ENCODE assay signal across 8 cellular contexts in genomic region chr1:89524369-89525168, GRCh38. TPM values are rescaled to one million over a fixed set of nuclear protein-coding genes. Genes with fewer than 3 reads are reported as not detected.
DNase-seq lines count a peak whose midpoint lies in the region; ATAC-seq and TF ChIP-seq lines count a peak whose summit lies in the region.

TSS of gene LRRC8B (plus strand) at chr1:89524829. CDS start at chr1:89582651, 57,822 bp downstream.

- 3% methylated on average over 27 of the region's 85 CpGs; no CpG with 5 or more reads in 1 of the 2 experiments for WGBS in IMR-90 (ENCODE audit: extremely low coverage in 2 of 2, insufficient read length in 1 of 2), 2 experiments

- H3K27ac Mint-ChIP-seq in activated T-helper 17 cell treated with anti-CD3 and anti-CD28 coated beads, Interleukin-2, amount 50 U/mL, for 72 hours = no peak within 1 kb of the TSS
- peak within 1 kb of the TSS; percentile 88 to 96 (median 94) for H3K27ac Mint-ChIP-seq in naive thymus-derived CD8-positive, alpha-beta T cell
- H3K27ac Mint-ChIP-seq in stimulated activated naive B cell treated with anti-CD40 and anti-IgM and Interleukin-4, amounts not matched to agents 10 μg/mL and 1 μg/mL and 100 μg/mL, for 72 hours = peak within 1 kb of the TSS; percentile 90

- no peaks in the 10 kb centered on the region for H4K20me1 ChIP-seq in IMR-90 (ENCODE audit: insufficient read depth, low read length)

- peak within 1 kb of the TSS; percentile 23 for H2AK9ac ChIP-seq in IMR-90 (replicated peaks; ENCODE audit: low read depth, low read length, poor library complexity)

- H3K9me3 Mint-ChIP-seq in activated T-helper 17 cell treated with anti-CD3 and anti-CD28 coated beads, Interleukin-2, amount 50 U/mL, for 72 hours = peaks cover 6% of the 10 kb centered on the region
- H3K9me3 Mint-ChIP-seq in naive thymus-derived CD8-positive, alpha-beta T cell = peaks cover 0 to 1% (median 0%) of the 10 kb centered on the region in 9 donors
- H3K9me3 Mint-ChIP-seq in stimulated activated naive B cell treated with anti-CD40 and anti-IgM and Interleukin-4, amounts not matched to agents 10 μg/mL and 1 μg/mL and 100 μg/mL, for 72 hours = peaks cover 0 to 7% of the 10 kb centered on the region in 2 donors

- no peak within 1 kb of the TSS; the same call in 1 of the 2 replicates for H3K27ac ChIP-seq in IMR-90 (ENCODE audit: insufficient read depth, low read length)

- intact Hi-C loops in IMR-90 (cut with micrococcal nuclease) = loop anchor here (2.0 kb wide), 2 partner anchors 74 to 238 kb away; no protein-coding TSS in a partner anchor

- H3K9me3 ChIP-seq in IMR-90 (ENCODE audit: control insufficient read depth, insufficient read depth, low read length) = no peaks in the 10 kb centered on the region

- H3K4me1 Mint-ChIP-seq in activated T-helper 17 cell treated with anti-CD3 and anti-CD28 coated beads, Interleukin-2, amount 50 U/mL, for 72 hours = peaks cover 8% of the 10 kb centered on the region
- H3K4me1 Mint-ChIP-seq in naive thymus-derived CD8-positive, alpha-beta T cell = peaks cover 7 to 19% (median 14%) of the 10 kb centered on the region in 4 donors
- peaks cover 17 to 20% of the 10 kb centered on the region in 2 donors for H3K4me1 Mint-ChIP-seq in stimulated activated naive B cell treated with anti-CD40 and anti-IgM and Interleukin-4, amounts not matched to agents 10 μg/mL and 1 μg/mL and 100 μg/mL, for 72 hours

- H2BK15ac ChIP-seq in IMR-90 (ENCODE audit: low read depth, low read length) = no peak within 1 kb of the TSS

- no peak within 1 kb of the TSS for H3K18ac ChIP-seq in IMR-90 (ENCODE audit: low read depth, low read length)

- no peaks in the 10 kb centered on the region for H3K79me1 ChIP-seq in IMR-90 (ENCODE audit: low read depth in 1 of 2, low read length in 2 of 2)

- BruUV-seq in IMR-90 (replicated peaks; lab: Mats Ljungman, UMichigan) = no TSS peak

- peak within 1 kb of the TSS; percentile 15; the same call in 1 of the 2 replicates for H4K91ac ChIP-seq in IMR-90 (ENCODE audit: insufficient read depth, low read depth, low read length)

- no peaks in the 10 kb centered on the region for H3K27me3 Mint-ChIP-seq in activated T-helper 17 cell treated with anti-CD3 and anti-CD28 coated beads, Interleukin-2, amount 50 U/mL, for 72 hours
- H3K27me3 Mint-ChIP-seq in naive thymus-derived CD8-positive, alpha-beta T cell = no peaks in the 10 kb centered on the region
- no peaks in the 10 kb centered on the region for H3K27me3 Mint-ChIP-seq in stimulated activated naive B cell treated with anti-CD40 and anti-IgM and Interleukin-4, amounts not matched to agents 10 μg/mL and 1 μg/mL and 100 μg/mL, for 72 hours

- ATAC-seq in GM21528 (IDR thresholded peaks at IDR 0.05; ENCODE audit: low FRiP score, unreplicated experiment) (peak; percentile 94), IMR-90 (ENCODE audit: low read depth) (peak; percentile 99)
- peak; percentile 78 for ATAC-seq in activated T-helper 17 cell treated with anti-CD3 and anti-CD28 coated beads, Interleukin-2, amount 50 U/mL, for 72 hours (replicated peaks)
- ATAC-seq in naive thymus-derived CD8-positive, alpha-beta T cell = peak; percentile 85 to 86
- ATAC-seq in stimulated activated naive B cell treated with anti-CD40 and anti-IgM and Interleukin-4, amounts not matched to agents 10 μg/mL and 1 μg/mL and 100 μg/mL, for 72 hours (replicated peaks) = peak; percentile 80 to 84

- H3K9ac ChIP-seq in IMR-90 (ENCODE audit: low read depth, low read length) = peak within 1 kb of the TSS; percentile 21; the same call in 1 of the 2 replicates

- no peak within 1 kb of the TSS for H3K4me3 Mint-ChIP-seq in activated T-helper 17 cell treated with anti-CD3 and anti-CD28 coated beads, Interleukin-2, amount 50 U/mL, for 72 hours
- H3K4me3 Mint-ChIP-seq in naive thymus-derived CD8-positive, alpha-beta T cell = peak within 1 kb of the TSS in 5 of 10 donors; percentile 81 to 99 (median 92)
- peak within 1 kb of the TSS; percentile 88 to 90 for H3K4me3 Mint-ChIP-seq in stimulated activated naive B cell treated with anti-CD40 and anti-IgM and Interleukin-4, amounts not matched to agents 10 μg/mL and 1 μg/mL and 100 μg/mL, for 72 hours

- H2BK20ac ChIP-seq in IMR-90 (ENCODE audit: low read depth, low read length) = no peak within 1 kb of the TSS

- H3K4me3 ChIP-seq in IMR-90 (ENCODE audit: insufficient read depth, low read depth, low read length) (peak within 1 kb of the TSS; percentile 62), fibroblast of mammary gland (ENCODE audit: control insufficient read depth, low read depth, low read length) (peak within 1 kb of the TSS; percentile 94)

- H3K4me1 ChIP-seq in IMR-90 (ENCODE audit: control insufficient read depth, insufficient read depth, low read length) = peaks cover 2% of the 10 kb centered on the region; the same call in 1 of the 2 replicates

- H3K14ac ChIP-seq in IMR-90 (replicated peaks; ENCODE audit: low read depth, low read length) = peak within 1 kb of the TSS; percentile 33; the same call in 1 of the 2 replicates

- dilution Hi-C loops in IMR-90 (cut with HindIII; ENCODE audit: low sequenced_read_pairs, unreplicated experiment) = no loop called here

- no peak for TF ChIP-seq POLR2A in IMR-90 (IDR thresholded peaks at IDR 0.05; ENCODE audit: low read depth, low read length)

- H3K56ac ChIP-seq in IMR-90 (ENCODE audit: extremely low read depth, insufficient read depth, low read length) = no peak within 1 kb of the TSS

- no peak within 1 kb of the TSS for H3K23ac ChIP-seq in IMR-90 (ENCODE audit: low read depth, low read length)

- H3K36me3 Mint-ChIP-seq in activated T-helper 17 cell treated with anti-CD3 and anti-CD28 coated beads, Interleukin-2, amount 50 U/mL, for 72 hours (ENCODE audit: low read depth) = peaks cover 8% of the 10 kb centered on the region
- H3K36me3 Mint-ChIP-seq in naive thymus-derived CD8-positive, alpha-beta T cell = peaks cover 0 to 3% (median 0%) of the 10 kb centered on the region in 3 donors
- peaks cover 4 to 5% of the 10 kb centered on the region in 2 donors for H3K36me3 Mint-ChIP-seq in stimulated activated naive B cell treated with anti-CD40 and anti-IgM and Interleukin-4, amounts not matched to agents 10 μg/mL and 1 μg/mL and 100 μg/mL, for 72 hours

- CTCF ChIA-PET in IMR-90 (lab: Yijun Ruan, JAX) = no interaction called here

- H3K36me3 ChIP-seq in IMR-90 (ENCODE audit: control insufficient read depth, insufficient read depth, low read length) = no peaks in the 10 kb centered on the region

- peak within 1 kb of the TSS; percentile 10 to 45; a peak in 3 of 4 replicates for H4K8ac ChIP-seq in IMR-90 (ENCODE audit: low read depth in 2 of 2, low read length in 2 of 2)

- TF ChIP-seq RAD21 in IMR-90 (IDR thresholded peaks at IDR 0.05; ENCODE audit: low read length) = no peak

- no peak within 1 kb of the TSS for H2BK5ac ChIP-seq in IMR-90 (ENCODE audit: low read depth, low read length, poor library complexity, severe bottlenecking)

- POLR2A ChIA-PET in IMR-90 (lab: Charles Lee; ENCODE audit: unreplicated experiment) = no interaction called here
- POLR2A ChIA-PET in naive thymus-derived CD8-positive, alpha-beta T cell (lab: Charles Lee) = interaction anchor here (0.6 to 2.5 kb wide), 16 partner anchors 11 to 470 kb away, joined by 3 to 62 read pairs (median 4); partner anchors contain the start of genes LRRC8C and ZNF326

- H4K5ac ChIP-seq in IMR-90 (ENCODE audit: low read depth, low read length) = peak within 1 kb of the TSS; percentile 53; the same call in 1 of the 2 replicates

- no peak within 1 kb of the TSS for H2BK120ac ChIP-seq in IMR-90 (ENCODE audit: low read depth, low read length)

- DNase-seq in DMS153 treated with DMSO at 0.1 percent for 48 hours (lab: John Stamatoyannopoulos, UW; ENCODE audit: unreplicated experiment) (peak; percentile 81), IMR-90 (peak; percentile 71), RPMI7951 (ENCODE audit: low read depth) (peak; percentile 76), fibroblast of mammary gland (ENCODE audit: low read depth) (peak; percentile 79)
- peak; percentile 74 to 90 (median 85) for DNase-seq in naive thymus-derived CD8-positive, alpha-beta T cell
- DNase-seq in stimulated activated naive B cell treated with anti-CD40 and anti-IgM and Interleukin-4, amounts not matched to agents 10 μg/mL and 1 μg/mL and 100 μg/mL, for 72 hours = peak; percentile 86

- in situ Hi-C loops in IMR-90 (cut with MboI; ENCODE audit: low sequenced_read_pairs) = no loop called here

- TF ChIP-seq CTCF in IMR-90 (conservative IDR thresholded peaks at IDR 0.05; ENCODE audit: low read depth, low read length) = no peak
- no peak for TF ChIP-seq CTCF in fibroblast of mammary gland (conservative IDR thresholded peaks at IDR 0.05; ENCODE audit: control insufficient read depth, insufficient read depth, low read depth, low read length)

- no peak within 1 kb of the TSS for H2AK5ac ChIP-seq in IMR-90 (ENCODE audit: low read depth, low read length)

- peak within 1 kb of the TSS; percentile 36; the same call in 1 of the 2 replicates for H3K4ac ChIP-seq in IMR-90 (ENCODE audit: low read depth, low read length)

- peak within 1 kb of the TSS; percentile 95 for H2AFZ ChIP-seq in IMR-90 (replicated peaks; ENCODE audit: low read length, poor library complexity)

- H3K4me2 ChIP-seq in IMR-90 (ENCODE audit: low read depth, low read length) = peak within 1 kb of the TSS; percentile 91

- peaks cover 2% of the 10 kb centered on the region; the same call in 1 of the 2 replicates for H3K27me3 ChIP-seq in IMR-90 (ENCODE audit: control insufficient read depth, insufficient read depth, low read length)

- H3K9me1 ChIP-seq in IMR-90 (ENCODE audit: insufficient read depth, low read length) = no peaks in the 10 kb centered on the region

TF ChIP-seq in IMR-90, 13 proteins besides CTCF, POLR2A, EP300 and RAD21:
- TF ChIP-seq RFX5 (IDR thresholded peaks at IDR 0.05; ENCODE audit: low read depth, low read length) (no peak), MXI1 (IDR thresholded peaks at IDR 0.05; ENCODE audit: borderline replicate concordance, low read depth, low read length) (0 out of 2 replicates have a peak, but pooled peaks have one; percentile 25), CHD1 (IDR thresholded peaks at IDR 0.05; ENCODE audit: low read depth, low read length) (no peak), MAFK (IDR thresholded peaks at IDR 0.05; ENCODE audit: low read depth, low read length) (peak; percentile 17; the same call in 1 of the 2 replicates), FOS (IDR thresholded peaks at IDR 0.05; ENCODE audit: low read depth, low read length) (peak; percentile 36; the same call in 1 of the 2 replicates)

RNA-seq across cellular contexts. Expression of gene LRRC8B, which starts in this region (rescaled TPM):
- 1.4 and 1.8 TPM in 2 replicates for total RNA-seq in IMR-90 (2012; rRNA removed)
- 0.44 and 0.74 TPM in 2 replicates for polyA plus RNA-seq in IMR-90 (2012; rRNA removed)
- polyA plus RNA-seq in IMR-90 (2012; cell fraction: cytosol; rRNA removed) = 0.10 and 0.33 TPM in 2 replicates
- 0.21 and 0.48 TPM in 2 replicates for polyA plus RNA-seq in IMR-90 (2012; cell fraction: nucleus; rRNA removed; ENCODE audit: low replicate concordance)
- 0.49 and 1.1 TPM in 2 replicates for total RNA-seq in RPMI7951 (2014; rRNA removed; shearing (Covaris generic))
- total RNA-seq in activated T-helper 17 cell treated with anti-CD3 and anti-CD28 coated beads, Interleukin-2, amount 50 U/mL, for 72 hours = 10 to 100 TPM; 16.3 to 45.8 TPM
- 10 to 100 TPM; 15.0 to 16.1 TPM for total RNA-seq in naive thymus-derived CD8-positive, alpha-beta T cell
- polyA plus RNA-seq in naive thymus-derived CD8-positive, alpha-beta T cell = 10 to 100 TPM in 2 of 3 donors, 1 to 10 TPM in 1; 8.5 to 13.6 (median 12.2) TPM
